13 cellular contexts compared by ENCODE assay signal in the genomic region with DNA sequence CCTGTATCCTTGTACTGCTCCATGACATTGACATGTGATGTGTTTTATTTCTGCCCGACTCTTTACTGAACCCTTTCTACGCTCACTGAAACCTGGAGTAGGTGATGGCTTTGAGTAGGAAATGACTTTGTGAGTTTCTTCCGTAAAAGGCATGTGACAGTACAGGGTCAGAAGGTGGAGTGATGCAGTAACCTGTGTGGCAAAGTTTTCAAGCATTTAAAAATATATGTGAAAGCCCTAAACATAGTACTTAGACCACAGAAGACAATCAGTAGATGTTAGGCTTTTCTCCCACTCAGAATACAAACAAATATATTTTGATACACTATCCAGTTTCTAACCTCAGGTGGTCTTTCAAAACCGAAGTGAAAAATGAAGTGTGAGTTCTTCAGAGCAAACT.
DNase-seq lines count a peak whose midpoint lies in the region; ATAC-seq lines count a peak whose summit lies in the region.
"Had no signal": no experiment of that assay in that cellular context is flagged by ENCODE, and none has a peak within 500 bp of the region (broad histone marks: within the 10 kb centered on the region; RNA-seq: fewer than 3 reads in every experiment).

No MANE protein-coding gene starts in this region.

- DNase-seq in KG1 (lab: John Stamatoyannopoulos, UW), result no peak
- no peak for DNase-seq in RPMI8226
- DNase-seq: activated naive CD8-positive, alpha-beta T cell treated with anti-CD3 and anti-CD28 coated beads for 36 hours; central memory CD4-positive, alpha-beta T cell; glutamatergic neuron; islet precursor cell; NCI-H2227 treated with DMSO at 0.1 percent for 48 hours; testis had no signal

- no peak overlapping the region for H3K27ac Mint-ChIP-seq in stimulated activated memory B cell treated with anti-CD40 and anti-IgM and Interleukin-4, amounts not matched to agents 10 μg/mL and 1 μg/mL and 100 μg/mL, for 72 hours
- H3K27ac Mint-ChIP-seq: activated naive CD8-positive, alpha-beta T cell treated with anti-CD3 and anti-CD28 coated beads for 36 hours had no signal

- peaks cover 9% of the 10 kb centered on the region for H3K36me3 Mint-ChIP-seq in stimulated activated memory B cell treated with anti-CD40 and anti-IgM and Interleukin-4, amounts not matched to agents 10 μg/mL and 1 μg/mL and 100 μg/mL, for 72 hours
- H3K36me3 Mint-ChIP-seq: activated naive CD8-positive, alpha-beta T cell treated with anti-CD3 and anti-CD28 coated beads for 36 hours had no signal

- peak; percentile 44 for ATAC-seq in GM19025 (IDR thresholded peaks at IDR 0.05; ENCODE audit: low read depth, unreplicated experiment)
- ATAC-seq in GM21619 (IDR thresholded peaks at IDR 0.05; ENCODE audit: unreplicated experiment), result peak; percentile 55
- peak; percentile 49 for ATAC-seq in HG03159 (IDR thresholded peaks at IDR 0.05; ENCODE audit: unreplicated experiment)
- ATAC-seq in GM19324 (IDR thresholded peaks at IDR 0.05; ENCODE audit: low FRiP score, unreplicated experiment), result no peak
- no peak for ATAC-seq in stimulated activated memory B cell treated with anti-CD40 and anti-IgM and Interleukin-4, amounts not matched to agents 10 μg/mL and 1 μg/mL and 100 μg/mL, for 72 hours

- peaks cover 35% of the 10 kb centered on the region for H3K4me1 Mint-ChIP-seq in stimulated activated memory B cell treated with anti-CD40 and anti-IgM and Interleukin-4, amounts not matched to agents 10 μg/mL and 1 μg/mL and 100 μg/mL, for 72 hours

- H3K4me3 Mint-ChIP-seq in stimulated activated memory B cell treated with anti-CD40 and anti-IgM and Interleukin-4, amounts not matched to agents 10 μg/mL and 1 μg/mL and 100 μg/mL, for 72 hours, result no peak overlapping the region
- H3K4me3 Mint-ChIP-seq: activated naive CD8-positive, alpha-beta T cell treated with anti-CD3 and anti-CD28 coated beads for 36 hours had no signal

- no peaks in the 10 kb centered on the region for H3K27me3 Mint-ChIP-seq in stimulated activated memory B cell treated with anti-CD40 and anti-IgM and Interleukin-4, amounts not matched to agents 10 μg/mL and 1 μg/mL and 100 μg/mL, for 72 hours
- H3K27me3 Mint-ChIP-seq: activated naive CD8-positive, alpha-beta T cell treated with anti-CD3 and anti-CD28 coated beads for 36 hours had no signal

- H3K9me3 Mint-ChIP-seq in stimulated activated memory B cell treated with anti-CD40 and anti-IgM and Interleukin-4, amounts not matched to agents 10 μg/mL and 1 μg/mL and 100 μg/mL, for 72 hours, result no peaks in the 10 kb centered on the region
- H3K9me3 Mint-ChIP-seq: activated naive CD8-positive, alpha-beta T cell treated with anti-CD3 and anti-CD28 coated beads for 36 hours had no signal

Comparison
In these comparisons a context has a peak if more than half of its experiments do, and no peak if none do; other contexts are left out.
1. ATAC-seq: peak in GM19025 (single experiment), GM21619 (single experiment) and HG03159 (single experiment); none in GM19324 (single experiment) and stimulated activated memory B cell treated with anti-CD40 and anti-IgM and Interleukin-4, amounts not matched to agents 10 μg/mL and 1 μg/mL and 100 μg/mL, for 72 hours (single experiment).